Comparison of ENCODE assay signal across 11 cellular contexts in genomic region chr20:17683218-17684076, GRCh38. TPM values are rescaled to one million over a fixed set of nuclear protein-coding genes. Genes with fewer than 3 reads are reported as not detected.
A peak's percentile ranks its signal among the peaks of the same experiment; 100 is the strongest.
DNase-seq lines count a peak whose midpoint lies in the region; ATAC-seq and TF ChIP-seq lines count a peak whose summit lies in the region.
"Had no signal": no experiment of that assay in that cellular context is flagged by ENCODE, and none has a peak within 500 bp of the region (broad histone marks: within the 10 kb centered on the region; RNA-seq: fewer than 3 reads in every experiment).

No MANE protein-coding gene starts in this region.

- H4K20me1 ChIP-seq in IMR-90 (ENCODE audit: insufficient read depth, low read length) = peaks cover 25% of the 10 kb centered on the region

- H2AFZ ChIP-seq in IMR-90 (replicated peaks; ENCODE audit: low read length, poor library complexity) = no peak overlapping the region

- H3K27ac Mint-ChIP-seq in dendritic cell treated with granulocyte-macrophage colony-stimulating factor and Interleukin-4, amounts not matched to agents 40 ng/mL and 50 ng/mL, for 4 days = peak overlapping the region; percentile 86
- no peak overlapping the region for H3K27ac Mint-ChIP-seq in nephron progenitor cell

- 76% methylated on average over 5 of the region's 10 CpGs; no CpG with 5 or more reads in 1 of the 2 experiments for WGBS in IMR-90 (ENCODE audit: extremely low coverage in 2 of 2, insufficient read length in 1 of 2), 2 experiments

- peaks cover 14% of the 10 kb centered on the region for H3K36me3 ChIP-seq in IMR-90 (ENCODE audit: control insufficient read depth, insufficient read depth, low read length)
- H3K36me3 ChIP-seq in tibial artery = peaks cover 0 to under 1% (median 0%) of the 10 kb centered on the region in 3 donors
- peaks cover 4% of the 10 kb centered on the region for H3K36me3 ChIP-seq in right atrium auricular region
- peaks cover 15% of the 10 kb centered on the region for H3K36me3 ChIP-seq in lower lobe of right lung

- H3K56ac ChIP-seq in IMR-90 (ENCODE audit: extremely low read depth, insufficient read depth, low read length) = no peak overlapping the region

- H3K23ac ChIP-seq in IMR-90 (ENCODE audit: low read depth, low read length) = no peak overlapping the region; the same call in 1 of the 2 replicates

- H4K91ac ChIP-seq in IMR-90 (ENCODE audit: insufficient read depth, low read depth, low read length) = no peak overlapping the region; the same call in 1 of the 2 replicates

- H3K27ac ChIP-seq in IMR-90 (ENCODE audit: insufficient read depth, low read length) (no peak overlapping the region), tibial artery (no peak overlapping the region), right atrium auricular region (no peak overlapping the region), lower lobe of right lung (no peak overlapping the region)

- dilution Hi-C loops in IMR-90 (cut with HindIII; ENCODE audit: low sequenced_read_pairs, unreplicated experiment) = no loop called here

- no peak overlapping the region for H2AK5ac ChIP-seq in IMR-90 (ENCODE audit: low read depth, low read length)

- H3K27me3 Mint-ChIP-seq in dendritic cell treated with granulocyte-macrophage colony-stimulating factor and Interleukin-4, amounts not matched to agents 40 ng/mL and 50 ng/mL, for 4 days = peaks cover 25% of the 10 kb centered on the region
- peaks cover 26% of the 10 kb centered on the region for H3K27me3 Mint-ChIP-seq in nephron progenitor cell (ENCODE audit: low read depth, poor library complexity)

- peaks cover 28% of the 10 kb centered on the region for H3K4me1 Mint-ChIP-seq in dendritic cell treated with granulocyte-macrophage colony-stimulating factor and Interleukin-4, amounts not matched to agents 40 ng/mL and 50 ng/mL, for 4 days (ENCODE audit: low read depth)
- peaks cover 28% of the 10 kb centered on the region for H3K4me1 Mint-ChIP-seq in nephron progenitor cell

- H2BK20ac ChIP-seq in IMR-90 (ENCODE audit: low read depth, low read length) = no peak overlapping the region

- no peak overlapping the region for H2BK5ac ChIP-seq in IMR-90 (ENCODE audit: low read depth, low read length, poor library complexity, severe bottlenecking)

- CTCF ChIA-PET in IMR-90 (lab: Yijun Ruan, JAX) = interaction anchor here (0.5 to 2.2 kb wide), 4 partner anchors 30 to 276 kb away, joined by 3 to 8 read pairs (median 3); no protein-coding TSS in a partner anchor

- POLR2A ChIA-PET in IMR-90 (lab: Charles Lee; ENCODE audit: unreplicated experiment) = interaction anchor here (2.0 kb wide), 1 partner anchor 158 kb away, joined by 5 read pairs; no protein-coding TSS in a partner anchor

- H4K8ac ChIP-seq in IMR-90 (ENCODE audit: low read depth in 2 of 2, low read length in 2 of 2) = no peak overlapping the region; a peak in 1 of 4 replicates

- no peak for TF ChIP-seq POLR2A in IMR-90 (IDR thresholded peaks at IDR 0.05; ENCODE audit: low read depth, low read length)

- peaks cover 0 to 20% of the 10 kb centered on the region in 2 experiments; a peak in 2 of 4 replicates for H3K79me1 ChIP-seq in IMR-90 (ENCODE audit: low read depth in 1 of 2, low read length in 2 of 2)

- no peak overlapping the region for H3K9ac ChIP-seq in IMR-90 (ENCODE audit: low read depth, low read length)

- intact Hi-C loops in IMR-90 (cut with micrococcal nuclease) = loop anchor here (2.0 to 5.0 kb wide), 2 partner anchors 69 to 159 kb away; no protein-coding TSS in a partner anchor
- intact Hi-C loops in dendritic cell treated with granulocyte-macrophage colony-stimulating factor and Interleukin-4, amounts not matched to agents 40 ng/mL and 50 ng/mL, for 4 days (cut with micrococcal nuclease) = loop anchor here (5.0 to 10.0 kb wide), 3 partner anchors 111 to 311 kb away; partner anchors contain the start of genes BFSP1 and DSTN
- intact Hi-C loops in tibial artery (cut with DNase I; ENCODE audit: low total_unique reads) = loop anchor here (5.0 to 10.0 kb wide), 2 partner anchors 111 to 214 kb away; no protein-coding TSS in a partner anchor
- intact Hi-C loops in lower lobe of right lung (cut with DNase I) = no loop called here

- H3K9me3 ChIP-seq in IMR-90 (ENCODE audit: control insufficient read depth, insufficient read depth, low read length) = peaks cover 10% of the 10 kb centered on the region
- H3K9me3 ChIP-seq in tibial artery = no peaks in the 10 kb centered on the region
- no peaks in the 10 kb centered on the region for H3K9me3 ChIP-seq in right atrium auricular region
- no peaks in the 10 kb centered on the region for H3K9me3 ChIP-seq in lower lobe of right lung
- H3K9me3 ChIP-seq: esophagus muscularis mucosa had no signal

- no peak for ATAC-seq in IMR-90 (ENCODE audit: low read depth)
- no peak for ATAC-seq in GM18520 (IDR thresholded peaks at IDR 0.05; ENCODE audit: unreplicated experiment)
- no peak for ATAC-seq in lower lobe of right lung

- TF ChIP-seq CTCF in IMR-90 (conservative IDR thresholded peaks at IDR 0.05; ENCODE audit: low read depth, low read length) (no peak), nephron progenitor cell (IDR thresholded peaks at IDR 0.05) (no peak), tibial artery (IDR thresholded peaks at IDR 0.05) (no peak), right atrium auricular region (IDR thresholded peaks at IDR 0.05) (no peak), lower lobe of right lung (IDR thresholded peaks at IDR 0.05) (no peak)

- H3K4me1 ChIP-seq in IMR-90 (ENCODE audit: control insufficient read depth, insufficient read depth, low read length) (peaks cover 11% of the 10 kb centered on the region), tibial artery (peaks cover 0 to 18% (median 12%) of the 10 kb centered on the region in 4 donors), right atrium auricular region (peaks cover 0 to 23% of the 10 kb centered on the region in 2 donors), lower lobe of right lung (peaks cover 32% of the 10 kb centered on the region)

- BruUV-seq in IMR-90 (replicated peaks; lab: Mats Ljungman, UMichigan) = no TSS peak

- no peak for TF ChIP-seq RAD21 in IMR-90 (IDR thresholded peaks at IDR 0.05; ENCODE audit: low read length)

- H3K18ac ChIP-seq in IMR-90 (ENCODE audit: low read depth, low read length) = no peak overlapping the region

- peak overlapping the region; percentile 63 for H2AK9ac ChIP-seq in IMR-90 (replicated peaks; ENCODE audit: low read depth, low read length, poor library complexity)

- no peak overlapping the region for H2BK120ac ChIP-seq in IMR-90 (ENCODE audit: low read depth, low read length)

- H3K4ac ChIP-seq in IMR-90 (ENCODE audit: low read depth, low read length) = no peak overlapping the region

- H3K14ac ChIP-seq in IMR-90 (replicated peaks; ENCODE audit: low read depth, low read length) = no peak overlapping the region

- in situ Hi-C loops in IMR-90 (cut with MboI; ENCODE audit: low sequenced_read_pairs) = no loop called here

- no peaks in the 10 kb centered on the region for H3K9me3 Mint-ChIP-seq in dendritic cell treated with granulocyte-macrophage colony-stimulating factor and Interleukin-4, amounts not matched to agents 40 ng/mL and 50 ng/mL, for 4 days
- H3K9me3 Mint-ChIP-seq in nephron progenitor cell = peaks cover 21% of the 10 kb centered on the region

- H3K4me3 Mint-ChIP-seq in dendritic cell treated with granulocyte-macrophage colony-stimulating factor and Interleukin-4, amounts not matched to agents 40 ng/mL and 50 ng/mL, for 4 days = no peak overlapping the region
- peak overlapping the region; percentile 81 for H3K4me3 Mint-ChIP-seq in nephron progenitor cell

- DNase-seq in DMS53 (lab: John Stamatoyannopoulos, UW) (peak; percentile 73), IMR-90 (no peak), nephron progenitor cell (no peak), tibial artery (no peak), right atrium auricular region (ENCODE audit: low spot score) (no peak), lower lobe of right lung (no peak)
- DNase-seq: DMS79, NCI-H187 had no signal

- no peak overlapping the region for H3K4me2 ChIP-seq in IMR-90 (ENCODE audit: low read depth, low read length)

- 0 out of 3 replicates have a peak overlapping the region, but pooled peaks have one; percentile 76 for H2BK15ac ChIP-seq in IMR-90 (ENCODE audit: low read depth, low read length)

- H3K4me3 ChIP-seq in IMR-90 (ENCODE audit: insufficient read depth, low read depth, low read length) (no peak overlapping the region), tibial artery (no peak overlapping the region), right atrium auricular region (no peak overlapping the region), lower lobe of right lung (no peak overlapping the region)

- H4K5ac ChIP-seq in IMR-90 (ENCODE audit: low read depth, low read length) = no peak overlapping the region

- H3K9me1 ChIP-seq in IMR-90 (ENCODE audit: insufficient read depth, low read length) = peaks cover 16% of the 10 kb centered on the region

- peaks cover 4% of the 10 kb centered on the region for H3K27me3 ChIP-seq in IMR-90 (ENCODE audit: control insufficient read depth, insufficient read depth, low read length)
- peaks cover 0 to 6% of the 10 kb centered on the region in 2 donors for H3K27me3 ChIP-seq in tibial artery
- H3K27me3 ChIP-seq in right atrium auricular region = no peaks in the 10 kb centered on the region
- H3K27me3 ChIP-seq in lower lobe of right lung (ENCODE audit: low read depth) = no peaks in the 10 kb centered on the region
- H3K27me3 ChIP-seq: esophagus muscularis mucosa had no signal

- H3K36me3 Mint-ChIP-seq in dendritic cell treated with granulocyte-macrophage colony-stimulating factor and Interleukin-4, amounts not matched to agents 40 ng/mL and 50 ng/mL, for 4 days (ENCODE audit: low read depth) = peaks cover 22% of the 10 kb centered on the region
- peaks cover 5% of the 10 kb centered on the region for H3K36me3 Mint-ChIP-seq in nephron progenitor cell (ENCODE audit: low read depth)

TF ChIP-seq in IMR-90, 13 proteins besides CTCF, POLR2A, EP300 and RAD21:
- no peak for TF ChIP-seq RCOR1 (IDR thresholded peaks at IDR 0.05; ENCODE audit: insufficient replicate concordance, low read length)
- no peak for TF ChIP-seq CEBPB (IDR thresholded peaks at IDR 0.05; ENCODE audit: low read depth, low read length)
- no peak for TF ChIP-seq MXI1 (IDR thresholded peaks at IDR 0.05; ENCODE audit: borderline replicate concordance, low read depth, low read length)
- no peak for TF ChIP-seq SMC3 (IDR thresholded peaks at IDR 0.05; ENCODE audit: low read depth, low read length)
- no peak for TF ChIP-seq MAFK (IDR thresholded peaks at IDR 0.05; ENCODE audit: low read depth, low read length)

RNA-seq across cellular contexts. Expression of gene RRBP1, which starts 1.4 kb away (rescaled TPM):
- total RNA-seq in IMR-90 (2012; rRNA removed) (90.2 and 99.7 TPM in 2 replicates), right atrium auricular region (10 to 100 TPM; 52.0 to 57.7 TPM), lower lobe of right lung (138 TPM)
- polyA plus RNA-seq in IMR-90 (2012; rRNA removed) = 135 and 136 TPM in 2 replicates
- 134 and 143 TPM in 2 replicates for polyA plus RNA-seq in IMR-90 (2012; cell fraction: cytosol; rRNA removed)
- polyA plus RNA-seq in IMR-90 (2012; cell fraction: nucleus; rRNA removed; ENCODE audit: low replicate concordance) = 216 and 234 TPM in 2 replicates

RNA-seq across cellular contexts. Expression of gene BANF2, which starts 16.3 kb away (rescaled TPM):
- not detected in 2 replicates for total RNA-seq in IMR-90 (2012; rRNA removed)
- polyA plus RNA-seq in IMR-90 (2012; rRNA removed) = not detected in 2 replicates
- not detected in 2 replicates for polyA plus RNA-seq in IMR-90 (2012; cell fraction: cytosol; rRNA removed)
- not detected in 2 replicates for polyA plus RNA-seq in IMR-90 (2012; cell fraction: nucleus; rRNA removed; ENCODE audit: low replicate concordance)
- not detected for total RNA-seq in right atrium auricular region
- not detected for total RNA-seq in lower lobe of right lung
- total RNA-seq: esophagus muscularis mucosa had no signal
